ENCODE assay signal across 8 cellular contexts in genomic region chr10:14751576-14752330, GRCh38. TPM values are rescaled to one million over a fixed set of nuclear protein-coding genes. Genes with fewer than 3 reads are reported as not detected.
DNase-seq lines count a peak whose midpoint lies in the region; ATAC-seq and TF ChIP-seq lines count a peak whose summit lies in the region.

No MANE protein-coding gene starts in this region.

- H3K27me3 ChIP-seq in gastrocnemius medialis: no peaks in the 10 kb centered on the region

- in situ Hi-C loops in gastrocnemius medialis (cut with MboI; ENCODE audit: low sequenced_read_pairs in 4 of 4): no loop called here

- DNase-seq in NOMO-1 treated with DMSO at 0.1 percent for 48 hours (lab: John Stamatoyannopoulos, UW; ENCODE audit: unreplicated experiment) (peak; percentile 84), cardiac septum (ENCODE audit: low spot score) (peak; percentile 82), gastrocnemius medialis (peak; percentile 46 to 69), inferior parietal cortex (ENCODE audit: extremely low spot score) (no peak), GM20000 (ENCODE audit: low spot score) (no peak)

- no peak for TF ChIP-seq POLR2A in gastrocnemius medialis (IDR thresholded peaks at IDR 0.05)

- peaks cover 4 to 17% of the 10 kb centered on the region in 2 donors for H3K4me1 ChIP-seq in gastrocnemius medialis

- intact Hi-C loops in cardiac septum (cut with DNase I): no loop called here
- intact Hi-C loops in gastrocnemius medialis (cut with DNase I; ENCODE audit: low total_unique reads): no loop called here

- no peaks in the 10 kb centered on the region for H3K36me3 ChIP-seq in gastrocnemius medialis

- peak; percentile 51 for ATAC-seq in GM19035 (IDR thresholded peaks at IDR 0.05; ENCODE audit: unreplicated experiment)
- peak; percentile 78 to 88 for ATAC-seq in gastrocnemius medialis
- ATAC-seq in GM21447 (IDR thresholded peaks at IDR 0.05; ENCODE audit: unreplicated experiment): no peak
- ATAC-seq in HG03095 (IDR thresholded peaks at IDR 0.05; ENCODE audit: unreplicated experiment): no peak

- TF ChIP-seq CTCF in gastrocnemius medialis (IDR thresholded peaks at IDR 0.05 in 4 of 5, conservative IDR thresholded peaks at IDR 0.05 in 1 of 5): no peak
- TF ChIP-seq CTCF in GM20000 (IDR thresholded peaks at IDR 0.05; ENCODE audit: extremely low read depth, missing control alignments): no peak

- no peaks in the 10 kb centered on the region for H3K9me3 ChIP-seq in gastrocnemius medialis

- peak overlapping the region; percentile 53 to 72 (median 64) for H3K27ac ChIP-seq in gastrocnemius medialis

- H3K4me3 ChIP-seq in gastrocnemius medialis: no peak overlapping the region

RNA-seq across cellular contexts. Expression of gene FAM107B, which starts 22.9 kb away (rescaled TPM):
- total RNA-seq in cardiac septum (8.6 TPM), gastrocnemius medialis (1 to 10 TPM; 1.5 to 3.7 (median 2.6) TPM)

Comparison
In these comparisons a context has a peak if more than half of its experiments do, and no peak if none do; other contexts are left out.
1. ATAC-seq: peak in GM19035 (single experiment) and gastrocnemius medialis (2 of 2); none in GM21447 (single experiment) and HG03095 (single experiment).
2. DNase-seq: peak in NOMO-1 treated with DMSO at 0.1 percent for 48 hours (single experiment), cardiac septum (single experiment) and gastrocnemius medialis (2 of 2); none in inferior parietal cortex (single experiment) and GM20000 (single experiment).